Comparison of ENCODE assay signal across 15 cellular contexts in the genomic region with DNA sequence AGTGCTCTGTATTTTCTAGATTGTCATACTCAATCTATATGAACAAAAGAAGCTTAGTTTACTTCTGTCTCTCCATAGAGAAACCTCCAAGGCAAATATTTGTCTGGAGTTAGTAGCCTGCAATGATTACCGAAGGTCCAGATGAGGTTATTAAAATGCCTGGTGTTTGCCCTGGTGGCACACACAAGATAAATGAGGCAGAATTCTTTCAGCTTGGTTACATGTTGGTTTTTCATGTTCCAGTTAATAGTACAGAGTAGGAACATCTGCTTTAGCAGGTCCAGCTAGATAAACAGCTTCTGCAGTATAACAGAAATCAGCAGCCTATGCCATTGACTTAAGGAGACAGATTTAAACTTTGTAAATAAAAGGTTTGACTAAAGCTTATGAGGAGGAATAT.
A peak's percentile ranks its signal among the peaks of the same experiment; 100 is the strongest.
DNase-seq lines count a peak whose midpoint lies in the region; ATAC-seq and TF ChIP-seq lines count a peak whose summit lies in the region.
"Had no signal": no experiment of that assay in that cellular context is flagged by ENCODE, and none has a peak within 500 bp of the region (broad histone marks: within the 10 kb centered on the region; RNA-seq: fewer than 3 reads in every experiment).

No MANE protein-coding gene starts in this region.

- POLR2A ChIA-PET in SK-N-SH (lab: Yijun Ruan, JAX), result no interaction called here

- no peak overlapping the region for H2AFZ ChIP-seq in SK-N-SH (ENCODE audit: low read depth)

- H3K27me3 ChIP-seq in iPS-20b (ENCODE audit: insufficient read depth, low read length) (no peaks in the 10 kb centered on the region), SK-N-SH (ENCODE audit: insufficient read depth) (no peaks in the 10 kb centered on the region)
- H3K27me3 ChIP-seq: adrenal gland, ovary, uterus had no signal

- H3K9me3 ChIP-seq in iPS-20b (ENCODE audit: insufficient read depth, low read depth, low read length) (no peaks in the 10 kb centered on the region), SK-N-SH (no peaks in the 10 kb centered on the region)
- H3K9me3 ChIP-seq: adrenal gland, ovary, uterus had no signal

- H3K27ac ChIP-seq in iPS-20b (ENCODE audit: low read length), result no peak overlapping the region
- H3K27ac ChIP-seq in SK-N-SH (ENCODE audit: low read depth in 2 of 2, low read length in 1 of 2), result no peak overlapping the region
- H3K27ac ChIP-seq: adrenal gland, HL-60, ovary, uterus had no signal

- no peak overlapping the region for H3K9ac ChIP-seq in iPS-20b (ENCODE audit: low read depth, low read length)
- H3K9ac ChIP-seq in SK-N-SH, result no peak overlapping the region

- no peak for TF ChIP-seq CTCF in SK-N-SH (IDR thresholded peaks at IDR 0.05)

- peaks cover 15% of the 10 kb centered on the region for H3K36me3 Mint-ChIP-seq in activated naive CD4-positive, alpha-beta T cell treated with anti-CD3 and anti-CD28 coated beads, Interleukin-2, amount 10 ng/mL, durations not matched to agents 7 days and 5 days
- peaks cover 7 to 22% of the 10 kb centered on the region in 2 donors for H3K36me3 Mint-ChIP-seq in activated naive CD4-positive, alpha-beta T cell treated with anti-CD3 and anti-CD28 coated beads, Interleukin-2, amount 50 U/mL, for 72 hours
- H3K36me3 Mint-ChIP-seq in stimulated activated effector memory CD8-positive, alpha-beta T cell treated with anti-CD3 and anti-CD28 coated beads, Interleukin-12 subunit alpha, Interleukin-12 subunit beta, amount 100 ng/mL, for 72 hours, result no peaks in the 10 kb centered on the region
- H3K36me3 Mint-ChIP-seq: activated CD8-positive, alpha-beta memory T cell treated with anti-CD3 and anti-CD28 coated beads, Interleukin-2, amount 10 ng/mL, durations not matched to agents 7 days and 5 days had no signal

- no peak for ATAC-seq in activated naive CD4-positive, alpha-beta T cell treated with anti-CD3 and anti-CD28 coated beads, Interleukin-2, amount 50 U/mL, for 72 hours
- no peak for ATAC-seq in stimulated activated effector memory CD8-positive, alpha-beta T cell treated with anti-CD3 and anti-CD28 coated beads, Interleukin-12 subunit alpha, Interleukin-12 subunit beta, amount 100 ng/mL, for 72 hours
- ATAC-seq in stimulated activated naive CD8-positive, alpha-beta T cell treated with anti-CD3 and anti-CD28 coated beads, Interleukin-15, amount 100 ng/mL, for 72 hours, result no peak
- no peak for ATAC-seq in HG02588 (IDR thresholded peaks at IDR 0.05; ENCODE audit: unreplicated experiment)
- ATAC-seq: activated CD8-positive, alpha-beta memory T cell treated with anti-CD3 and anti-CD28 coated beads, Interleukin-2, amount 10 ng/mL, durations not matched to agents 7 days and 5 days had no signal

- WGBS in SK-N-SH (ENCODE audit: low lambda C conversion rate), result 69% methylated on average over 1 of the region's 1 CpG

- H3K9me3 Mint-ChIP-seq in activated naive CD4-positive, alpha-beta T cell treated with anti-CD3 and anti-CD28 coated beads, Interleukin-2, amount 10 ng/mL, durations not matched to agents 7 days and 5 days, result peaks cover 3% of the 10 kb centered on the region
- H3K9me3 Mint-ChIP-seq in activated naive CD4-positive, alpha-beta T cell treated with anti-CD3 and anti-CD28 coated beads, Interleukin-2, amount 50 U/mL, for 72 hours, result peaks cover 4 to 9% of the 10 kb centered on the region in 2 donors
- H3K9me3 Mint-ChIP-seq in stimulated activated effector memory CD8-positive, alpha-beta T cell treated with anti-CD3 and anti-CD28 coated beads, Interleukin-12 subunit alpha, Interleukin-12 subunit beta, amount 100 ng/mL, for 72 hours, result no peaks in the 10 kb centered on the region
- peaks cover 0 to 5% of the 10 kb centered on the region in 2 donors for H3K9me3 Mint-ChIP-seq in stimulated activated naive CD8-positive, alpha-beta T cell treated with anti-CD3 and anti-CD28 coated beads, Interleukin-15, amount 100 ng/mL, for 72 hours

- no peak for TF ChIP-seq EP300 in SK-N-SH (IDR thresholded peaks at IDR 0.05; ENCODE audit: borderline replicate concordance in 1 of 2, low read depth in 1 of 2, low read length in 1 of 2)

- no peaks in the 10 kb centered on the region for H3F3A ChIP-seq in SK-N-SH (replicated peaks; ENCODE audit: insufficient read depth)

- H3K4me1 ChIP-seq in iPS-20b (ENCODE audit: insufficient read depth, low read length), result peaks cover 27% of the 10 kb centered on the region
- H3K4me1 ChIP-seq in SK-N-SH (ENCODE audit: control insufficient read depth in 1 of 2, insufficient read depth in 2 of 2, low read depth in 1 of 2, low read length in 1 of 2), result no peaks in the 10 kb centered on the region
- H3K4me1 ChIP-seq: uterus had no signal

- H4K20me1 ChIP-seq in SK-N-SH (ENCODE audit: insufficient read depth), result no peaks in the 10 kb centered on the region

- peak overlapping the region; percentile 85 for H3K27ac Mint-ChIP-seq in activated naive CD4-positive, alpha-beta T cell treated with anti-CD3 and anti-CD28 coated beads, Interleukin-2, amount 10 ng/mL, durations not matched to agents 7 days and 5 days
- peak overlapping the region in 1 of 2 donors; percentile 17 for H3K27ac Mint-ChIP-seq in activated naive CD4-positive, alpha-beta T cell treated with anti-CD3 and anti-CD28 coated beads, Interleukin-2, amount 50 U/mL, for 72 hours
- peak overlapping the region; percentile 79 for H3K27ac Mint-ChIP-seq in stimulated activated effector memory CD8-positive, alpha-beta T cell treated with anti-CD3 and anti-CD28 coated beads, Interleukin-12 subunit alpha, Interleukin-12 subunit beta, amount 100 ng/mL, for 72 hours
- H3K27ac Mint-ChIP-seq in stimulated activated naive CD8-positive, alpha-beta T cell treated with anti-CD3 and anti-CD28 coated beads, Interleukin-15, amount 100 ng/mL, for 72 hours, result no peak overlapping the region

- no peak overlapping the region for H3K4me3 Mint-ChIP-seq in activated naive CD4-positive, alpha-beta T cell treated with anti-CD3 and anti-CD28 coated beads, Interleukin-2, amount 10 ng/mL, durations not matched to agents 7 days and 5 days
- no peak overlapping the region for H3K4me3 Mint-ChIP-seq in stimulated activated effector memory CD8-positive, alpha-beta T cell treated with anti-CD3 and anti-CD28 coated beads, Interleukin-12 subunit alpha, Interleukin-12 subunit beta, amount 100 ng/mL, for 72 hours
- H3K4me3 Mint-ChIP-seq in stimulated activated naive CD8-positive, alpha-beta T cell treated with anti-CD3 and anti-CD28 coated beads, Interleukin-15, amount 100 ng/mL, for 72 hours, result no peak overlapping the region
- H3K4me3 Mint-ChIP-seq: activated CD8-positive, alpha-beta memory T cell treated with anti-CD3 and anti-CD28 coated beads, Interleukin-2, amount 10 ng/mL, durations not matched to agents 7 days and 5 days had no signal

- H3K4me2 ChIP-seq in SK-N-SH, result no peak overlapping the region

- H3K9me2 ChIP-seq in SK-N-SH, result no peaks in the 10 kb centered on the region

- TF ChIP-seq RAD21 in SK-N-SH (IDR thresholded peaks at IDR 0.05; ENCODE audit: low read length), result no peak

- H3K4me1 Mint-ChIP-seq in activated naive CD4-positive, alpha-beta T cell treated with anti-CD3 and anti-CD28 coated beads, Interleukin-2, amount 10 ng/mL, durations not matched to agents 7 days and 5 days, result peaks cover 58% of the 10 kb centered on the region
- peaks cover 28% of the 10 kb centered on the region for H3K4me1 Mint-ChIP-seq in stimulated activated effector memory CD8-positive, alpha-beta T cell treated with anti-CD3 and anti-CD28 coated beads, Interleukin-12 subunit alpha, Interleukin-12 subunit beta, amount 100 ng/mL, for 72 hours
- peaks cover 51% of the 10 kb centered on the region for H3K4me1 Mint-ChIP-seq in stimulated activated naive CD8-positive, alpha-beta T cell treated with anti-CD3 and anti-CD28 coated beads, Interleukin-15, amount 100 ng/mL, for 72 hours

- CTCF ChIA-PET in activated naive CD4-positive, alpha-beta T cell treated with anti-CD3 and anti-CD28 coated beads, Interleukin-2, amount 10 ng/mL, durations not matched to agents 7 days and 5 days (lab: Charles Lee), result interaction anchor here (1.2 to 3.9 kb wide), 7 partner anchors 8 to 163 kb away, joined by 3 to 38 read pairs (median 6); no protein-coding TSS in a partner anchor
- CTCF ChIA-PET in SK-N-SH (lab: Yijun Ruan, JAX), result interaction anchor here (0.9 to 2.1 kb wide), 2 partner anchors 9 to 164 kb away, joined by 4 to 12 read pairs; no protein-coding TSS in a partner anchor

- H3K36me3 ChIP-seq in iPS-20b (ENCODE audit: insufficient read depth, low read depth, low read length) (no peaks in the 10 kb centered on the region), SK-N-SH (replicated peaks in 1 of 2; ENCODE audit: control insufficient read depth in 1 of 2, insufficient read depth in 2 of 2, low read length in 1 of 2) (no peaks in the 10 kb centered on the region)
- H3K36me3 ChIP-seq: adrenal gland, ovary, uterus had no signal

- H3K79me2 ChIP-seq in SK-N-SH (ENCODE audit: insufficient read depth), result no peaks in the 10 kb centered on the region

- H3K27me3 Mint-ChIP-seq in activated naive CD4-positive, alpha-beta T cell treated with anti-CD3 and anti-CD28 coated beads, Interleukin-2, amount 10 ng/mL, durations not matched to agents 7 days and 5 days, result no peaks in the 10 kb centered on the region
- no peaks in the 10 kb centered on the region for H3K27me3 Mint-ChIP-seq in stimulated activated naive CD8-positive, alpha-beta T cell treated with anti-CD3 and anti-CD28 coated beads, Interleukin-15, amount 100 ng/mL, for 72 hours
- H3K27me3 Mint-ChIP-seq: activated CD8-positive, alpha-beta memory T cell treated with anti-CD3 and anti-CD28 coated beads, Interleukin-2, amount 10 ng/mL, durations not matched to agents 7 days and 5 days had no signal

- H3K4me3 ChIP-seq in iPS-20b (ENCODE audit: low read length), result peak overlapping the region; percentile 31; the same call in 1 of the 2 replicates
- no peak overlapping the region for H3K4me3 ChIP-seq in SK-N-SH (ENCODE audit: low read depth in 2 of 2, low read length in 1 of 2)
- H3K4me3 ChIP-seq: adrenal gland, ovary, uterus had no signal

- no peak for DNase-seq in activated naive CD4-positive, alpha-beta T cell treated with anti-CD3 and anti-CD28 coated beads, Interleukin-2, amount 10 ng/mL, durations not matched to agents 7 days and 5 days
- DNase-seq in activated naive CD4-positive, alpha-beta T cell treated with anti-CD3 and anti-CD28 coated beads, Interleukin-2, amount 50 U/mL, for 72 hours (ENCODE audit: low spot score in 2 of 2), result no peak
- DNase-seq in NCI-H526 treated with DMSO at 0.1 percent for 48 hours (lab: John Stamatoyannopoulos, UW), result peak; percentile 7
- no peak for DNase-seq in stimulated activated effector memory CD8-positive, alpha-beta T cell treated with anti-CD3 and anti-CD28 coated beads, Interleukin-12 subunit alpha, Interleukin-12 subunit beta, amount 100 ng/mL, for 72 hours (ENCODE audit: low spot score in 2 of 2)
- no peak for DNase-seq in SK-N-SH
- DNase-seq in stimulated activated naive CD8-positive, alpha-beta T cell treated with anti-CD3 and anti-CD28 coated beads, Interleukin-15, amount 100 ng/mL, for 72 hours, result no peak
- DNase-seq: activated CD8-positive, alpha-beta memory T cell treated with anti-CD3 and anti-CD28 coated beads, Interleukin-2, amount 10 ng/mL, durations not matched to agents 7 days and 5 days; adrenal gland; NCI-H226; ovary; stimulated activated CD4-positive, alpha-beta T cell treated with anti-CD3 and anti-CD28 coated beads, Interleukin-2, amount 100 ng/mL, for 48 hours; uterus had no signal

TF ChIP-seq in SK-N-SH, 30 proteins besides CTCF, POLR2A, EP300 and RAD21 (continues in another document):
- TF ChIP-seq NRF1 (IDR thresholded peaks at IDR 0.05; ENCODE audit: low read depth, low read length), result no peak
- no peak for TF ChIP-seq JUND (IDR thresholded peaks at IDR 0.05)

Comparison
In these comparisons a context has a peak if more than half of its experiments do, and no peak if none do; other contexts are left out.
1. H3K27ac Mint-ChIP-seq: peak in activated naive CD4-positive, alpha-beta T cell treated with anti-CD3 and anti-CD28 coated beads, Interleukin-2, amount 10 ng/mL, durations not matched to agents 7 days and 5 days (single experiment) and stimulated activated effector memory CD8-positive, alpha-beta T cell treated with anti-CD3 and anti-CD28 coated beads, Interleukin-12 subunit alpha, Interleukin-12 subunit beta, amount 100 ng/mL, for 72 hours (single experiment); none in stimulated activated naive CD8-positive, alpha-beta T cell treated with anti-CD3 and anti-CD28 coated beads, Interleukin-15, amount 100 ng/mL, for 72 hours (0 of 2).